In genomic region chr20:58072695-58073671, GRCh38 we compare ENCODE assay signal across 15 cellular contexts.
"Had no signal": no experiment of that assay in that cellular context is flagged by ENCODE, and none has a peak within 500 bp of the region (broad histone marks: within the 10 kb centered on the region; RNA-seq: fewer than 3 reads in every experiment).

No MANE protein-coding gene starts in this region.

- H3K36me3 Mint-ChIP-seq: naive B cell, type B pancreatic cell had no signal

- H3K9me3 ChIP-seq: esophagus squamous epithelium had no signal

- H3K4me3 ChIP-seq: esophagus squamous epithelium had no signal

- ATAC-seq: activated T-cell treated with anti-CD3 and anti-CD28 coated beads, Interleukin-2, amount 50 U/mL, for 4 hours; left cardiac atrium had no signal

- H3K9me3 Mint-ChIP-seq: activated T-cell treated with anti-CD3 and anti-CD28 coated beads, Interleukin-2, amount 50 U/mL, for 4 hours; stimulated activated naive CD8-positive, alpha-beta T cell treated with anti-CD3 and anti-CD28 coated beads, Interleukin-15, Interleukin-2, amounts not matched to agents 100 ng/mL and 50 ng/mL, for 24 hours; type B pancreatic cell had no signal

- H3K27ac Mint-ChIP-seq: progenitor cell of endocrine pancreas; stimulated activated naive CD8-positive, alpha-beta T cell treated with anti-CD3 and anti-CD28 coated beads, Interleukin-15, Interleukin-2, amounts not matched to agents 100 ng/mL and 50 ng/mL, for 24 hours; type B pancreatic cell had no signal

- H3K27ac ChIP-seq: esophagus squamous epithelium had no signal

- DNase-seq: activated CD4-positive, alpha-beta T cell treated with anti-CD3 and anti-CD28 coated beads, Interleukin-2, amount 50 U/mL, for 1 hour; activated CD4-positive, CD25-positive, alpha-beta regulatory T cell; activated effector memory CD4-positive, alpha-beta T cell treated with Interleukin-2 at 50 U/mL for 16 hours; activated naive CD4-positive, alpha-beta T cell treated with anti-CD3 and anti-CD28 coated beads, Interleukin-2, amount 50 U/mL, for 16 hours; activated T-cell treated with anti-CD3 and anti-CD28 coated beads, Interleukin-2, amount 50 U/mL, for 4 hours; esophagus squamous epithelium; foreskin fibroblast; left cardiac atrium; naive B cell; small intestine; stimulated activated CD4-positive, alpha-beta T cell treated with anti-CD3 and anti-CD28 coated beads, Interleukin-4, amount 100 ng/mL, for 4 hours; T-helper 2 cell had no signal

- H3K4me3 Mint-ChIP-seq: activated T-cell treated with anti-CD3 and anti-CD28 coated beads, Interleukin-2, amount 50 U/mL, for 4 hours; stimulated activated naive CD8-positive, alpha-beta T cell treated with anti-CD3 and anti-CD28 coated beads, Interleukin-15, Interleukin-2, amounts not matched to agents 100 ng/mL and 50 ng/mL, for 24 hours; type B pancreatic cell had no signal

- H3K36me3 ChIP-seq: esophagus squamous epithelium had no signal
